24 cellular contexts compared by ENCODE assay signal in the genomic region with DNA sequence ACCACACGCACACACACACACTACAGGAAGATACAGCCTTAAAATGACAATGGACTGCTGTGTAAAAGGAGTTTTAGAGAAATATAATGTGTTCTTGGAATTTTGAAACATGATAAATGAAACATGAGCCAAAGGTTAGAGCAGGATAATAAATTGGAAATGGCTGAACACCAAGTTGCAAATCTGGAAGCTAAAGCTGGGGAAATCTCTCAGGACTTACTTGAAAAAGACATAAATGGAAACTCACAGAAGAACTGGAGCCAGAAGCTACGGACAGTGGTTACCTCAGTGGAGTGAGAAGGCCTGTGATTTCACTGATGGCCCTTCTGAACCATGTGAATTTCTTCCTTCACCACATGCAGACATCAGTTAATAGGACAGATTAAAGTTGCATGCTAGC. TPM values are rescaled to one million over a fixed set of nuclear protein-coding genes. Genes with fewer than 3 reads are reported as not detected.
DNase-seq lines count a peak whose midpoint lies in the region; ATAC-seq and TF ChIP-seq lines count a peak whose summit lies in the region.
"Had no signal": no experiment of that assay in that cellular context is flagged by ENCODE, and none has a peak within 500 bp of the region (broad histone marks: within the 10 kb centered on the region; RNA-seq: fewer than 3 reads in every experiment).

No MANE protein-coding gene starts in this region.

- CTCF ChIA-PET in PC-3 (lab: Charles Lee), result no interaction called here

- H3K79me2 ChIP-seq in PC-3 (ENCODE audit: low read length), result no peaks in the 10 kb centered on the region

- no peaks in the 10 kb centered on the region for H4K20me1 ChIP-seq in PC-3 (ENCODE audit: low read length)
- H4K20me1 ChIP-seq: BLaER1 treated with 17β-estradiol and CSF1 and Interleukin-3, amounts not matched to agents 10 nM and 100 nM had no signal

- H3K4me3 ChIP-seq in PC-3 (ENCODE audit: low read length), result no peak overlapping the region
- H3K4me3 ChIP-seq in subcutaneous abdominal adipose tissue (ENCODE audit: low read depth in 1 of 5, low read length in 5 of 5), result no peak overlapping the region
- no peak overlapping the region for H3K4me3 ChIP-seq in ascending aorta
- H3K4me3 ChIP-seq: BLaER1 treated with 17β-estradiol and CSF1 and Interleukin-3, amounts not matched to agents 10 nM and 100 nM; GM12878; GM23338; HAP-1 had no signal

- no peaks in the 10 kb centered on the region for H3K27me3 ChIP-seq in PC-3 (ENCODE audit: low read length)
- H3K27me3 ChIP-seq in subcutaneous abdominal adipose tissue (ENCODE audit: control insufficient read depth in 5 of 5, insufficient read depth in 4 of 5, low read length in 5 of 5), result no peaks in the 10 kb centered on the region
- no peaks in the 10 kb centered on the region for H3K27me3 ChIP-seq in ascending aorta
- H3K27me3 ChIP-seq: BLaER1 treated with 17β-estradiol and CSF1 and Interleukin-3, amounts not matched to agents 10 nM and 100 nM had no signal

- intact Hi-C loops in PC-3 (cut with micrococcal nuclease) (no loop called here), ascending aorta (cut with DNase I) (no loop called here)

- H3K9me3 ChIP-seq in PC-3 (ENCODE audit: low read length) (no peaks in the 10 kb centered on the region), subcutaneous abdominal adipose tissue (ENCODE audit: control insufficient read depth in 5 of 5, low read length in 5 of 5) (no peaks in the 10 kb centered on the region), ascending aorta (no peaks in the 10 kb centered on the region)
- H3K9me3 ChIP-seq: BLaER1 treated with 17β-estradiol and CSF1 and Interleukin-3, amounts not matched to agents 10 nM and 100 nM; Caco-2; HAP-1 had no signal

- H3K4me2 ChIP-seq in PC-3 (ENCODE audit: low read length), result peak overlapping the region; percentile 19
- H3K4me2 ChIP-seq: BLaER1 treated with 17β-estradiol and CSF1 and Interleukin-3, amounts not matched to agents 10 nM and 100 nM; GM23338; KMS-11 had no signal

- H2AFZ ChIP-seq in PC-3 (ENCODE audit: low read length), result no peak overlapping the region
- H2AFZ ChIP-seq: GM23338 had no signal

- no TSS peak for BruUV-seq in PC-3 (replicated peaks; lab: Mats Ljungman, UMichigan)

- H3K27ac ChIP-seq in PC-3 (ENCODE audit: low read length) (peak overlapping the region; percentile 47), subcutaneous abdominal adipose tissue (ENCODE audit: low read depth, low read length) (peak overlapping the region; percentile 88), ascending aorta (no peak overlapping the region)
- H3K27ac ChIP-seq: BLaER1 treated with 17β-estradiol and CSF1 and Interleukin-3, amounts not matched to agents 10 nM and 100 nM; KMS-11 had no signal

- DNase-seq in PC-3 (no peak), fibroblast of gingiva (ENCODE audit: low read depth) (peak; percentile 21), omental fat pad (ENCODE audit: low spot score) (no peak), ascending aorta (ENCODE audit: low spot score in 2 of 2) (no peak)
- no peak for DNase-seq in activated naive CD4-positive, alpha-beta T cell (lab: John Stamatoyannopoulos, UW)
- DNase-seq: ACHN; Caco-2; CD4-positive, alpha-beta memory T cell; DMS 273 treated with DMSO at 0.1 percent for 48 hours; DND-41; NCI-H1092 treated with DMSO at 0.1 percent for 48 hours; NCI-H146; NCI-H2029 treated with DMSO at 0.1 percent for 48 hours; NCI-H345; NCI-H526; OCI-M1; Right ventricle myocardium superior had no signal

- ATAC-seq in PC-3, result no peak
- peak; percentile 10 for ATAC-seq in omental fat pad (ENCODE audit: low FRiP score)
- ATAC-seq in HG02642 (IDR thresholded peaks at IDR 0.05; ENCODE audit: poor library complexity, unreplicated experiment), result no peak
- ATAC-seq: GM12878, GM23338 had no signal

- TF ChIP-seq CTCF in PC-3 (conservative IDR thresholded peaks at IDR 0.05; ENCODE audit: low read depth, low read length) (no peak), omental fat pad (IDR thresholded peaks at IDR 0.05) (no peak), ascending aorta (IDR thresholded peaks at IDR 0.05) (no peak)

- H3K4me1 ChIP-seq in PC-3 (ENCODE audit: insufficient read depth, low read length) (peaks cover 47% of the 10 kb centered on the region), subcutaneous abdominal adipose tissue (ENCODE audit: control insufficient read depth in 5 of 5, insufficient read depth in 5 of 5, low read length in 5 of 5) (peaks cover 16 to 61% (median 51%) of the 10 kb centered on the region in 5 donors), ascending aorta (no peaks in the 10 kb centered on the region)
- H3K4me1 ChIP-seq: HAP-1 had no signal

- no peaks in the 10 kb centered on the region for H3K9me2 ChIP-seq in PC-3 (replicated peaks; ENCODE audit: low read length)

- no peak overlapping the region for H3K9ac ChIP-seq in PC-3 (ENCODE audit: low read length)
- H3K9ac ChIP-seq in subcutaneous abdominal adipose tissue (ENCODE audit: low read length in 5 of 5), result peak overlapping the region in 4 of 5 donors; percentile 24 to 64 (median 52)
- H3K9ac ChIP-seq: BLaER1 treated with 17β-estradiol and CSF1 and Interleukin-3, amounts not matched to agents 10 nM and 100 nM; KMS-11 had no signal

- POLR2A ChIA-PET in PC-3 (lab: Charles Lee; ENCODE audit: unreplicated experiment), result no interaction called here

- no peaks in the 10 kb centered on the region for H3F3A ChIP-seq in PC-3 (ENCODE audit: low read length, unreplicated experiment)

- H3K36me3 ChIP-seq in PC-3 (ENCODE audit: low read depth, low read length), result no peaks in the 10 kb centered on the region
- H3K36me3 ChIP-seq in subcutaneous abdominal adipose tissue (ENCODE audit: control insufficient read depth in 5 of 5, insufficient read depth in 5 of 5, low read length in 5 of 5), result no peaks in the 10 kb centered on the region
- H3K36me3 ChIP-seq in ascending aorta, result no peaks in the 10 kb centered on the region
- H3K36me3 ChIP-seq: BLaER1 treated with 17β-estradiol and CSF1 and Interleukin-3, amounts not matched to agents 10 nM and 100 nM; HAP-1 had no signal

RNA-seq across cellular contexts. Expression of gene ATP10A, which starts 37.3 kb away (rescaled TPM):
- total RNA-seq in PC-3 (2014; rRNA removed), result 2.6 and 5.0 TPM in 2 replicates
- total RNA-seq in omental fat pad, result 10 to 100 TPM in 3 of 4 donors, 1 to 10 TPM in 1; 8.4 to 19.3 (median 16.5) TPM
- total RNA-seq in ascending aorta, result 26.7 TPM
- total RNA-seq: Caco-2 had no signal

Comparison
In these comparisons a context has a peak if more than half of its experiments do, and no peak if none do; other contexts are left out.
1. H3K27ac ChIP-seq: peak in PC-3 (single experiment) and subcutaneous abdominal adipose tissue (single experiment); none in ascending aorta (0 of 2).